Comparison of ENCODE assay signal across 18 cellular contexts in genomic region chr20:23415555-23415954, GRCh38. TPM values are rescaled to one million over a fixed set of nuclear protein-coding genes. Genes with fewer than 3 reads are reported as not detected.
"Had no signal": no experiment of that assay in that cellular context is flagged by ENCODE, and none has a peak within 500 bp of the region (broad histone marks: within the 10 kb centered on the region; RNA-seq: fewer than 3 reads in every experiment).

No MANE protein-coding gene starts in this region.

- ATAC-seq: esophagus mucosa, lower lobe of right lung, SK-N-SH treated with all-trans-retinoic acid at 6 μM for 48 hours, WTC11 had no signal

- H3K9me3 ChIP-seq: colonic mucosa, lower lobe of right lung, sigmoid colon, spleen had no signal

- H3K4me3 Mint-ChIP-seq: activated naive CD4-positive, alpha-beta T cell treated with anti-CD3 and anti-CD28 coated beads for 36 hours; neural crest cell; WTC11 had no signal

- H3K4me1 ChIP-seq: colonic mucosa had no signal

- H3K36me3 ChIP-seq: colonic mucosa, lower lobe of right lung, sigmoid colon, spleen had no signal

- H3K27ac Mint-ChIP-seq: activated naive CD4-positive, alpha-beta T cell treated with anti-CD3 and anti-CD28 coated beads for 36 hours had no signal

- DNase-seq: activated CD4-positive, alpha-beta T cell treated with anti-CD3 and anti-CD28 coated beads for 48 hours; activated naive CD4-positive, alpha-beta T cell treated with anti-CD3 and anti-CD28 coated beads for 36 hours; colonic mucosa; lower lobe of right lung; sigmoid colon; spleen had no signal

- H3K27me3 ChIP-seq: colonic mucosa, sigmoid colon, spleen had no signal

- H3K9me3 Mint-ChIP-seq: activated naive CD4-positive, alpha-beta T cell treated with anti-CD3 and anti-CD28 coated beads for 36 hours; activated T-helper 2 cell treated with anti-CD3 and anti-CD28 coated beads, Interferon-gamma antibody, Interleukin-2, Interleukin-4, amounts not matched to agents 10 μg/mL and 5 μg/mL and 100 μg/mL, durations not matched to agents 14 hours and 24 hours and 36 hours; neural crest cell; WTC11 had no signal

- H3K4me3 ChIP-seq: colonic mucosa, lower lobe of right lung, sigmoid colon, spleen had no signal

- H3K27ac ChIP-seq: colonic mucosa, lower lobe of right lung, sigmoid colon, spleen had no signal

RNA-seq across cellular contexts. Expression of gene CSTL1, which starts 23.9 kb away (rescaled TPM):
- total RNA-seq: activated naive CD4-positive, alpha-beta T cell treated with anti-CD3 and anti-CD28 coated beads for 36 hours; activated T-helper 2 cell treated with anti-CD3 and anti-CD28 coated beads, Interferon-gamma antibody, Interleukin-2, Interleukin-4, amounts not matched to agents 10 μg/mL and 5 μg/mL and 100 μg/mL, durations not matched to agents 14 hours and 24 hours and 36 hours; cardiac septum; colonic mucosa; esophagus mucosa; glomerular endothelial cell; lower lobe of right lung; neural crest cell; osteoblast; pulmonary artery endothelial cell; sigmoid colon; spleen; T-helper 1 cell treated with Interleukin-12 subunit alpha and Interleukin-12 subunit beta and Interleukin-4 antibody, amounts not matched to agents 30 ng/mL and 1 ng/mL, for 36 hours; urinary bladder; WTC11 had no signal
- polyA plus RNA-seq: adipose tissue, sigmoid colon, spleen, urinary bladder had no signal

RNA-seq across cellular contexts. Expression of gene CST11, which starts 37.1 kb away (rescaled TPM):
- total RNA-seq: activated naive CD4-positive, alpha-beta T cell treated with anti-CD3 and anti-CD28 coated beads for 36 hours; activated T-helper 2 cell treated with anti-CD3 and anti-CD28 coated beads, Interferon-gamma antibody, Interleukin-2, Interleukin-4, amounts not matched to agents 10 μg/mL and 5 μg/mL and 100 μg/mL, durations not matched to agents 14 hours and 24 hours and 36 hours; cardiac septum; colonic mucosa; esophagus mucosa; glomerular endothelial cell; lower lobe of right lung; neural crest cell; osteoblast; pulmonary artery endothelial cell; sigmoid colon; spleen; T-helper 1 cell treated with Interleukin-12 subunit alpha and Interleukin-12 subunit beta and Interleukin-4 antibody, amounts not matched to agents 30 ng/mL and 1 ng/mL, for 36 hours; urinary bladder; WTC11 had no signal
- polyA plus RNA-seq: adipose tissue, sigmoid colon, spleen, urinary bladder had no signal
